Comparison of ENCODE assay signal across 32 cellular contexts in genomic region chr6:97639702-97640101, GRCh38.
"Had no signal": no experiment of that assay in that cellular context is flagged by ENCODE, and none has a peak within 500 bp of the region (broad histone marks: within the 10 kb centered on the region; RNA-seq: fewer than 3 reads in every experiment).

No MANE protein-coding gene starts in this region.

- DNase-seq: activated effector memory CD4-positive, alpha-beta T cell treated with anti-CD3 and anti-CD28 coated beads, Interleukin-2, amount 50 U/mL, for 16 hours; activated effector memory CD4-positive, alpha-beta T cell treated with Interleukin-2 at 50 U/mL for 16 hours; activated gamma-delta T cell; activated gamma-delta T cell treated with Interleukin-2 at 50 U/mL for 16 hours; activated naive CD4-positive, alpha-beta T cell; activated naive CD4-positive, alpha-beta T cell treated with anti-CD3 and anti-CD28 coated beads for 36 hours; activated naive CD4-positive, alpha-beta T cell treated with anti-CD3 and anti-CD28 coated beads, Interleukin-2, amount 10 ng/mL, durations not matched to agents 7 days and 5 days; activated naive CD4-positive, alpha-beta T cell treated with anti-CD3 and anti-CD28 coated beads, Interleukin-2, amount 50 U/mL, for 16 hours; activated naive CD4-positive, alpha-beta T cell treated with Interleukin-2 at 50 U/mL for 16 hours; activated naive CD8-positive, alpha-beta T cell treated with anti-CD3 and anti-CD28 coated beads for 36 hours; activated naive CD8-positive, alpha-beta T cell treated with anti-CD3 and anti-CD28 coated beads, Interleukin-2, amount 10 ng/mL, durations not matched to agents 7 days and 5 days; activated naive CD8-positive, alpha-beta T cell treated with anti-CD3 and anti-CD28 coated beads, Interleukin-2, amount 50 U/mL, for 24 hours; activated T-cell treated with anti-CD3 and anti-CD28 coated beads, Interleukin-2, amount 50 U/mL, for 1 hour; activated T-cell treated with anti-CD3 and anti-CD28 coated beads, Interleukin-2, amount 50 U/mL, for 24 hours; activated T-cell treated with anti-CD3 and anti-CD28 coated beads, Interleukin-2, amount 50 U/mL, for 4 hours; activated T-cell treated with anti-CD3 and anti-CD28 coated beads, Interleukin-2, amount 50 U/mL, for 48 hours; activated T-cell treated with anti-CD3 and anti-CD28 coated beads, Interleukin-2, amount 50 U/mL, for 72 hours; adrenal gland; amniotic stem cell; amygdala; anterior cingulate cortex; aorta; body of pancreas; brain microvascular endothelial cell; caudate nucleus; central memory CD4-positive, alpha-beta T cell; cerebellar nuclear complex had no signal

- H3K4me3 ChIP-seq: adrenal gland, ascending aorta, body of pancreas, breast epithelium, cardiac muscle cell had no signal

- H3K9me3 ChIP-seq: ascending aorta, body of pancreas had no signal

- FAIRE-seq: astrocyte, bronchial epithelial cell had no signal

- H3K4me1 ChIP-seq: adrenal gland, ascending aorta, body of pancreas, breast epithelium had no signal

- H3K36me3 ChIP-seq: adrenal gland, ascending aorta, brain microvascular endothelial cell, breast epithelium, cardiac muscle cell had no signal

- H3K27me3 ChIP-seq: adrenal gland, ascending aorta, body of pancreas, brain microvascular endothelial cell, breast epithelium, cardiac muscle cell had no signal

- H3K27ac ChIP-seq: adrenal gland, ascending aorta, body of pancreas, brain microvascular endothelial cell, breast epithelium, cardiac muscle cell had no signal
